2 cellular contexts compared by ENCODE assay signal in the genomic region with DNA sequence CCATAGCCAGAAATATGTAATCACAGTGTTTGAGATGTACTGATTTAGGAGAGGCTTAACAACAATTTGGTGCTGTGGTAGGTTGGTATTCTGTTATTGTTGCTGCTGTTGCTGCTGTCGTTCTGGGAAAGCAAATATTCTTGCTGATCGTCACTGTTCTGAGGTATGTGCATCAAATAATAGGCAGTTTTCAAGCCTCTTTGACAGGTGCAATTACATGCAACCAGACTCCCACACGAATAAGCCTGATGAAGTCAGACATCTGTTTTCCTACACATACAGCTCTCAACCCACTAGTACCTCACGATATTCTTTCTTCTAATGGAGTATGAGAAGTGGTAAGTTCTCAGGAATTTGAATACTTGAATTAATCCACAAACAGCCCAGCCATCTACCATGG.
TF ChIP-seq lines count a peak whose summit lies in the region.

No MANE protein-coding gene starts in this region.

TF ChIP-seq in H1, 55 proteins besides CTCF, POLR2A, EP300 and RAD21 (continued from another document):
- no peak for TF ChIP-seq SP1 (IDR thresholded peaks at IDR 0.05; ENCODE audit: low read depth, low read length)
TF ChIP-seq in H1: peak in this region for 0.

TF ChIP-seq in neural cell, 6 proteins besides CTCF, POLR2A, EP300 and RAD21 (continued from another document):
- TF ChIP-seq, protein P1, sequence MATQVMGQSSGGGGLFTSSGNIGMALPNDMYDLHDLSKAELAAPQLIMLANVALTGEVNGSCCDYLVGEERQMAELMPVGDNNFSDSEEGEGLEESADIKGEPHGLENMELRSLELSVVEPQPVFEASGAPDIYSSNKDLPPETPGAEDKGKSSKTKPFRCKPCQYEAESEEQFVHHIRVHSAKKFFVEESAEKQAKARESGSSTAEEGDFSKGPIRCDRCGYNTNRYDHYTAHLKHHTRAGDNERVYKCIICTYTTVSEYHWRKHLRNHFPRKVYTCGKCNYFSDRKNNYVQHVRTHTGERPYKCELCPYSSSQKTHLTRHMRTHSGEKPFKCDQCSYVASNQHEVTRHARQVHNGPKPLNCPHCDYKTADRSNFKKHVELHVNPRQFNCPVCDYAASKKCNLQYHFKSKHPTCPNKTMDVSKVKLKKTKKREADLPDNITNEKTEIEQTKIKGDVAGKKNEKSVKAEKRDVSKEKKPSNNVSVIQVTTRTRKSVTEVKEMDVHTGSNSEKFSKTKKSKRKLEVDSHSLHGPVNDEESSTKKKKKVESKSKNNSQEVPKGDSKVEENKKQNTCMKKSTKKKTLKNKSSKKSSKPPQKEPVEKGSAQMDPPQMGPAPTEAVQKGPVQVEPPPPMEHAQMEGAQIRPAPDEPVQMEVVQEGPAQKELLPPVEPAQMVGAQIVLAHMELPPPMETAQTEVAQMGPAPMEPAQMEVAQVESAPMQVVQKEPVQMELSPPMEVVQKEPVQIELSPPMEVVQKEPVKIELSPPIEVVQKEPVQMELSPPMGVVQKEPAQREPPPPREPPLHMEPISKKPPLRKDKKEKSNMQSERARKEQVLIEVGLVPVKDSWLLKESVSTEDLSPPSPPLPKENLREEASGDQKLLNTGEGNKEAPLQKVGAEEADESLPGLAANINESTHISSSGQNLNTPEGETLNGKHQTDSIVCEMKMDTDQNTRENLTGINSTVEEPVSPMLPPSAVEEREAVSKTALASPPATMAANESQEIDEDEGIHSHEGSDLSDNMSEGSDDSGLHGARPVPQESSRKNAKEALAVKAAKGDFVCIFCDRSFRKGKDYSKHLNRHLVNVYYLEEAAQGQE (IDR thresholded peaks at IDR 0.05; ENCODE audit: borderline replicate concordance) = no peak
- TF ChIP-seq POLR2AphosphoS5 (IDR thresholded peaks at IDR 0.05) = peak; percentile 87
- peak; percentile 22 for TF ChIP-seq SMC3 (conservative IDR thresholded peaks at IDR 0.05; ENCODE audit: poor library complexity)
- no peak for TF ChIP-seq TAF1 (IDR thresholded peaks at IDR 0.05; ENCODE audit: low read depth)
